Comparison of ENCODE assay signal across 23 cellular contexts in the genomic region with DNA sequence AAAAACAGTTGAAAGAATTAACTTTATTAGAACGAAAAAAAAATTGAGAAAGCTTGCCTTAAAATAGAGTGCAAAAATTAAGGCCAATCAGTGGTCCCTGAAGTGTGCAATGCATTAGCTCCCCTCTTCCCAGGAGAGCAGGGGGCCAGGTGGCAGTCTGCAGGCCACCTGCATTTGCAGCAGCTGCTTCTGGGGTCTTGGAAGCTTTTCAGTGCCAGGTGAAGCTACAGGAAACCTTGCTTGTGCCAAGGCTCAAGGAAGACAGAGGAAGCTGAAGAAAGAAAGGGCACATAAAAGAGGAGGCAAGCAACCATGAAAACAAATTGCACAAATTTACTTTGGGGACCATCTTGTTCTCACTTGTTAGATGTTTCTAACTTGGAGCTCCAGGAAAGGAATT. TPM values are rescaled to one million over a fixed set of nuclear protein-coding genes. Genes with fewer than 3 reads are reported as not detected.
DNase-seq lines count a peak whose midpoint lies in the region; ATAC-seq and TF ChIP-seq lines count a peak whose summit lies in the region.
"Had no signal": no experiment of that assay in that cellular context is flagged by ENCODE, and none has a peak within 500 bp of the region (broad histone marks: within the 10 kb centered on the region; RNA-seq: fewer than 3 reads in every experiment).

No MANE protein-coding gene starts in this region.

- H3K4me3 ChIP-seq in Karpas-422 (ENCODE audit: low read length) (no peak overlapping the region), OCI-LY7 (ENCODE audit: low read depth, low read length, poor library complexity, severe bottlenecking) (peak overlapping the region; percentile 38), iPS-20b (ENCODE audit: low read length) (peak overlapping the region; percentile 10; the same call in 1 of the 2 replicates), aorta (ENCODE audit: low read length in 2 of 2) (no peak overlapping the region), colonic mucosa (no peak overlapping the region)
- H3K4me3 ChIP-seq: SJSA1 had no signal

- H3K9me3 ChIP-seq in Karpas-422 (ENCODE audit: low read length) (no peaks in the 10 kb centered on the region), OCI-LY7 (ENCODE audit: low read length) (no peaks in the 10 kb centered on the region), iPS-20b (ENCODE audit: insufficient read depth, low read depth, low read length) (no peaks in the 10 kb centered on the region), aorta (ENCODE audit: control insufficient read depth, low read length) (no peaks in the 10 kb centered on the region), colonic mucosa (no peaks in the 10 kb centered on the region)
- H3K9me3 ChIP-seq: SJSA1 had no signal

- no peaks in the 10 kb centered on the region for H4K20me1 ChIP-seq in Karpas-422 (ENCODE audit: insufficient read depth, low read depth, low read length)
- H4K20me1 ChIP-seq in OCI-LY7 (ENCODE audit: insufficient read depth, low read length): no peaks in the 10 kb centered on the region

- H3K9me2 ChIP-seq in Karpas-422 (replicated peaks; ENCODE audit: insufficient read depth, low read length) (no peaks in the 10 kb centered on the region), OCI-LY7 (ENCODE audit: insufficient read depth, low read length) (no peaks in the 10 kb centered on the region)

- no TSS peak for BruUV-seq in OCI-LY7 (replicated peaks; lab: Mats Ljungman, UMichigan)

- H3K4me2 ChIP-seq in Karpas-422 (ENCODE audit: low read depth, low read length, poor library complexity, severe bottlenecking) (peak overlapping the region; percentile 47), OCI-LY7 (ENCODE audit: low read length) (peak overlapping the region; percentile 66)

- no peak overlapping the region for H3K9ac ChIP-seq in Karpas-422 (ENCODE audit: low read length)
- peak overlapping the region; percentile 30; the same call in 1 of the 2 replicates for H3K9ac ChIP-seq in iPS-20b (ENCODE audit: low read depth, low read length)
- H3K9ac ChIP-seq in colonic mucosa (ENCODE audit: low read depth in 2 of 2, low read length in 2 of 2): no peak overlapping the region

- DNase-seq in DMS79 treated with DMSO at 0.1 percent for 48 hours (lab: John Stamatoyannopoulos, UW) (peak; percentile 3), DMS79 (lab: John Stamatoyannopoulos, UW) (no peak), Karpas-422 (peak; percentile 66), OCI-LY7 (ENCODE audit: low spot score) (peak; percentile 83), aorta (no peak), colonic mucosa (no peak), left lobe of liver (ENCODE audit: low spot score) (no peak)
- DNase-seq: ACHN; CD8-positive, alpha-beta T cell; GF-D8; HCEC 1CT; KBM-7; NCI-H1105 treated with DMSO at 0.1 percent for 48 hours; NCI-H1694 treated with DMSO at 0.1 percent for 48 hours; NCI-H226; NCI-H510A treated with DMSO at 0.1 percent for 48 hours; NCI-H774; OCI-M1; T-helper 9 cell had no signal

- CTCF ChIA-PET in OCI-LY7 (lab: Charles Lee; ENCODE audit: unreplicated experiment): interaction anchor here (0.7 kb wide), 1 partner anchor 11 kb away, joined by 3 read pairs; no protein-coding TSS in a partner anchor

- 85 to 88% methylated on average over 1 of the region's 1 CpG for WGBS in aorta, 2 donors

- H2AFZ ChIP-seq in Karpas-422 (ENCODE audit: low read length) (no peak overlapping the region), OCI-LY7 (ENCODE audit: low read length) (no peak overlapping the region)

- ATAC-seq in aorta (ENCODE audit: low FRiP score): no peak
- ATAC-seq in left lobe of liver: no peak
- ATAC-seq: CD8-positive, alpha-beta T cell; Right ventricle myocardium inferior had no signal

- H3K79me2 ChIP-seq in Karpas-422 (ENCODE audit: low read length) (no peaks in the 10 kb centered on the region), OCI-LY7 (ENCODE audit: insufficient read depth, low read depth, low read length) (no peaks in the 10 kb centered on the region)

- no peak for TF ChIP-seq CTCF in OCI-LY7 (conservative IDR thresholded peaks at IDR 0.05; ENCODE audit: low read length)
- TF ChIP-seq CTCF in colonic mucosa (IDR thresholded peaks at IDR 0.05): no peak

- H3K27me3 ChIP-seq in Karpas-422 (ENCODE audit: low read length) (no peaks in the 10 kb centered on the region), iPS-20b (ENCODE audit: insufficient read depth, low read length) (no peaks in the 10 kb centered on the region), aorta (ENCODE audit: control insufficient read depth in 1 of 2, insufficient read depth in 2 of 2, low read length in 1 of 2) (no peaks in the 10 kb centered on the region), colonic mucosa (no peaks in the 10 kb centered on the region)

- POLR2A ChIA-PET in OCI-LY7 (lab: Charles Lee): interaction anchor here (0.7 to 2.2 kb wide), 2 partner anchors 66 to 414 kb away, joined by 3 to 14 read pairs; no protein-coding TSS in a partner anchor

- H3K36me3 ChIP-seq in Karpas-422 (ENCODE audit: insufficient read depth, low read length) (no peaks in the 10 kb centered on the region), OCI-LY7 (ENCODE audit: insufficient read depth, low read length) (no peaks in the 10 kb centered on the region), iPS-20b (ENCODE audit: insufficient read depth, low read depth, low read length) (no peaks in the 10 kb centered on the region), aorta (ENCODE audit: control insufficient read depth in 1 of 2, insufficient read depth in 2 of 2, low read length in 1 of 2) (no peaks in the 10 kb centered on the region), colonic mucosa (no peaks in the 10 kb centered on the region)
- H3K36me3 ChIP-seq: SJSA1 had no signal

- H3K4me1 ChIP-seq in Karpas-422 (ENCODE audit: low read length): peaks cover 32% of the 10 kb centered on the region
- H3K4me1 ChIP-seq in OCI-LY7 (ENCODE audit: insufficient read depth, low read length, poor library complexity, severe bottlenecking): peaks cover 80% of the 10 kb centered on the region
- H3K4me1 ChIP-seq in iPS-20b (ENCODE audit: insufficient read depth, low read length): peaks cover 22% of the 10 kb centered on the region
- H3K4me1 ChIP-seq in aorta (ENCODE audit: control insufficient read depth in 1 of 2, insufficient read depth in 2 of 2, low read length in 2 of 2): no peaks in the 10 kb centered on the region
- no peaks in the 10 kb centered on the region for H3K4me1 ChIP-seq in colonic mucosa
- H3K4me1 ChIP-seq: SJSA1 had no signal

- intact Hi-C loops in OCI-LY7 (cut with micrococcal nuclease; ENCODE audit: unreplicated experiment): loop anchor here (1.0 kb wide), 1 partner anchor 47 kb away; no protein-coding TSS in a partner anchor
- intact Hi-C loops in aorta (cut with DNase I): no loop called here
- intact Hi-C loops in colonic mucosa (cut with DNase I): no loop called here

- no peak overlapping the region for H3K27ac ChIP-seq in Karpas-422 (ENCODE audit: low read length)
- peak overlapping the region; percentile 80 for H3K27ac ChIP-seq in OCI-LY7 (ENCODE audit: low read depth, low read length, poor library complexity, severe bottlenecking)
- H3K27ac ChIP-seq in iPS-20b (ENCODE audit: low read length): peak overlapping the region; percentile 34
- H3K27ac ChIP-seq in aorta (ENCODE audit: low read depth in 1 of 2, low read length in 2 of 2): no peak overlapping the region
- H3K27ac ChIP-seq in colonic mucosa: no peak overlapping the region
- H3K27ac ChIP-seq: 22Rv1, SJSA1 had no signal

RNA-seq across cellular contexts. Expression of a gene that starts 50.5 kb away (rescaled TPM):
- total RNA-seq in Karpas-422 (2014; rRNA removed; shearing (Covaris generic); ENCODE audit: low replicate concordance): 53.6 and 64.0 TPM in 2 replicates
- 37.0 and 37.8 TPM in 2 replicates for total RNA-seq in OCI-LY7 (2014; rRNA removed; shearing (Covaris generic))
- total RNA-seq in OCI-LY7 (2022): 51.0 and 61.1 TPM in 2 replicates
- total RNA-seq in aorta: 10 to 100 TPM; 38.7 to 38.8 TPM
- 10 to 100 TPM; 14.0 to 17.7 TPM for polyA plus RNA-seq in aorta
- 10 to 100 TPM; 43.5 to 45.3 TPM for total RNA-seq in colonic mucosa
- 101 TPM for total RNA-seq in left lobe of liver

Comparison
In these comparisons a context has a peak if more than half of its experiments do, and no peak if none do; other contexts are left out.
1. DNase-seq: peak in DMS79 treated with DMSO at 0.1 percent for 48 hours (single experiment), Karpas-422 (single experiment) and OCI-LY7 (single experiment); none in DMS79 (single experiment), aorta (0 of 2), colonic mucosa (single experiment) and left lobe of liver (single experiment).
2. H3K27ac ChIP-seq: peak in OCI-LY7 (single experiment) and iPS-20b (single experiment); none in Karpas-422 (single experiment), aorta (0 of 2) and colonic mucosa (single experiment).
3. H3K4me3 ChIP-seq: peak in OCI-LY7 (single experiment) and iPS-20b (single experiment); none in Karpas-422 (single experiment), aorta (0 of 2) and colonic mucosa (single experiment).